8 cellular contexts compared by ENCODE assay signal in the genomic region with DNA sequence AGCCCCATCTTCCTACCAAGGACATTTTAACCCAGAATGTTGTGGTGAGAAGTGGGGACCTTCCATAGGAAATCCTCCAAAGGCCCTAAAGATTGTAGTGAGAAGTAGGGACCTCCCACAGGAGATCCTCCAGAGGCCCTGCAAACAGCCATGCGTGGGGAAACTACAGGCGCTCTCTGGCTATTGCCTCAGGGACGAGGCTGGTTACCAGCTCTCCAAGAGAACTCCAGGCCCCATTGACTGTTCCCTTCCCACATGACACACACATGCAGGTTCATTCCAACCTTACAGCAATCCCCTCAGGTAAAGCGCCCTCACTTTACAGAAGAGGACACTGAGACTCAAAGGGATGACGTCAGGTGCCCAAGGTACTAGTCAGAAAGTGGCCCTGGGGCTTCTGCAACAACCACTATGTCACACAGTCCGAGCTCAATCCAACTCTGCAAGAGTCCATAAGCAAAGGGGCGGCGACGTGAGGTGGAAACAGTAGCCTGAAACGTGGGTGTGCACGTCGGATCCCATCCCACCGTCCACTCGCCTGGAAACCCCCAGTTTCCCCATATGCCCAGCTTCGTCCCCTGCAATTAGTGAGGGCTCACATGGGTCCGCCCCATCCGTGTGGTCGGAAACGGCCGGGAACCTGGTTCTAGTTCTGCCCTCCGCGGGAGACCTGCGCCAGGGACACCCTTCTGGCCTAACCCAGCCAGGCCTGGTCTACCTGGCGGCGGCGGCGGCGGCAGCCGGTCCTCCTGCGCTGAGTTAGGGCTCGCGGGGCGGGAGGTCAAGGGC. TPM values are rescaled to one million over a fixed set of nuclear protein-coding genes. Genes with fewer than 3 reads are reported as not detected.
DNase-seq lines count a peak whose midpoint lies in the region; ATAC-seq and TF ChIP-seq lines count a peak whose summit lies in the region.
"Not testable (repeated sequence)": the region's sequence is repeated elsewhere in the genome, so short reads cannot be mapped to it uniquely, and the experiment has no call there.

No MANE protein-coding gene starts in this region.

- CTCF ChIA-PET in CD8-positive, alpha-beta memory T cell (lab: Charles Lee); OCI-LY7 (lab: Charles Lee; ENCODE audit: unreplicated experiment): not testable (repeated sequence)

- WGBS in mesodermal cell (ENCODE audit: insufficient coverage in 2 of 2), 2 experiments: 60 to 70% methylated on average over 1 to 2 of the region's 33 CpGs

- H3K27ac ChIP-seq in CD8-positive, alpha-beta memory T cell (ENCODE audit: low read depth, low read length); OCI-LY7 (ENCODE audit: low read depth, low read length, poor library complexity, severe bottlenecking); mesodermal cell (ENCODE audit: low read depth, low read length, severe bottlenecking): not testable (repeated sequence)

- not testable (repeated sequence) for H3K4me1 ChIP-seq in CD8-positive, alpha-beta memory T cell (ENCODE audit: insufficient read depth, low read length); OCI-LY7 (ENCODE audit: insufficient read depth, low read length, poor library complexity, severe bottlenecking); mesodermal cell (ENCODE audit: control insufficient read depth, insufficient read depth, low read length, poor library complexity, severe bottlenecking)

- not testable (repeated sequence) for H3K27me3 ChIP-seq in CD8-positive, alpha-beta memory T cell (ENCODE audit: insufficient read depth, low read length, poor library complexity, severe bottlenecking)

- not testable (repeated sequence) for BruUV-seq in OCI-LY7 (replicated peaks; lab: Mats Ljungman, UMichigan)

- H3K4me3 ChIP-seq in CD8-positive, alpha-beta memory T cell (ENCODE audit: low read length): not testable (repeated sequence)
- H3K4me3 ChIP-seq in OCI-LY7 (ENCODE audit: low read depth, low read length, poor library complexity, severe bottlenecking) (peak overlapping the region; percentile 59), fibroblast of villous mesenchyme (ENCODE audit: low read depth, low read length) (peak overlapping the region; percentile 44), mesodermal cell (ENCODE audit: extremely low read depth, insufficient read depth, low read length, poor library complexity, severe bottlenecking) (peak overlapping the region; percentile 30)

- not testable (repeated sequence) for H3K79me2 ChIP-seq in OCI-LY7 (ENCODE audit: insufficient read depth, low read depth, low read length)

- DNase-seq in CD8-positive, alpha-beta memory T cell; OCI-LY7 (ENCODE audit: low spot score); activated naive CD4-positive, alpha-beta T cell treated with anti-CD3 and anti-CD28 coated beads, Interleukin-2, amount 50 U/mL, for 72 hours (ENCODE audit: low spot score in 2 of 2); fibroblast of villous mesenchyme (ENCODE audit: low read depth); stimulated activated naive B cell treated with anti-CD40 and anti-IgM and Interleukin-4, amounts not matched to agents 10 μg/mL and 1 μg/mL and 100 μg/mL, for 72 hours: not testable (repeated sequence)

- not testable (repeated sequence) for H3K36me3 ChIP-seq in CD8-positive, alpha-beta memory T cell (ENCODE audit: insufficient read depth, low read length); OCI-LY7 (ENCODE audit: insufficient read depth, low read length); mesodermal cell (ENCODE audit: control insufficient read depth, insufficient read depth, low read length)

- peaks cover 8 to 19% (median 10%) of the 10 kb centered on the region in 3 donors for H3K4me1 Mint-ChIP-seq in CD8-positive, alpha-beta memory T cell
- H3K4me1 Mint-ChIP-seq in stimulated activated naive B cell treated with anti-CD40 and anti-IgM and Interleukin-4, amounts not matched to agents 10 μg/mL and 1 μg/mL and 100 μg/mL, for 72 hours: not testable (repeated sequence)

- not testable (repeated sequence) for H3K9me3 Mint-ChIP-seq in CD8-positive, alpha-beta memory T cell; activated naive CD4-positive, alpha-beta T cell treated with anti-CD3 and anti-CD28 coated beads, Interleukin-2, amount 50 U/mL, for 72 hours; stimulated activated naive B cell treated with anti-CD40 and anti-IgM and Interleukin-4, amounts not matched to agents 10 μg/mL and 1 μg/mL and 100 μg/mL, for 72 hours

- not testable (repeated sequence) for TF ChIP-seq CTCF in OCI-LY7 (conservative IDR thresholded peaks at IDR 0.05; ENCODE audit: low read length); fibroblast of villous mesenchyme (IDR thresholded peaks at IDR 0.05; ENCODE audit: insufficient read depth, low read depth, low read length)

- H3K9me2 ChIP-seq in OCI-LY7 (ENCODE audit: insufficient read depth, low read length): not testable (repeated sequence)

- peak overlapping the region; percentile 56 for H3K4me2 ChIP-seq in OCI-LY7 (ENCODE audit: low read length)

- POLR2A ChIA-PET in CD8-positive, alpha-beta memory T cell (lab: Charles Lee); OCI-LY7 (lab: Charles Lee): not testable (repeated sequence)

- peak; percentile 46 for ATAC-seq in GM21447 (IDR thresholded peaks at IDR 0.05; ENCODE audit: unreplicated experiment)
- peak; percentile 11 for ATAC-seq in HG03066 (IDR thresholded peaks at IDR 0.05; ENCODE audit: low read depth, unreplicated experiment)
- ATAC-seq in activated naive CD4-positive, alpha-beta T cell treated with anti-CD3 and anti-CD28 coated beads, Interleukin-2, amount 50 U/mL, for 72 hours: peak; percentile 45 to 47
- peak; percentile 45 to 54 for ATAC-seq in stimulated activated naive B cell treated with anti-CD40 and anti-IgM and Interleukin-4, amounts not matched to agents 10 μg/mL and 1 μg/mL and 100 μg/mL, for 72 hours (replicated peaks)

- peak overlapping the region in 3 of 8 donors; percentile 39 to 82 (median 64) for H3K27ac Mint-ChIP-seq in CD8-positive, alpha-beta memory T cell
- not testable (repeated sequence) for H3K27ac Mint-ChIP-seq in activated naive CD4-positive, alpha-beta T cell treated with anti-CD3 and anti-CD28 coated beads, Interleukin-2, amount 50 U/mL, for 72 hours; stimulated activated naive B cell treated with anti-CD40 and anti-IgM and Interleukin-4, amounts not matched to agents 10 μg/mL and 1 μg/mL and 100 μg/mL, for 72 hours

- not testable (repeated sequence) for H3K36me3 Mint-ChIP-seq in CD8-positive, alpha-beta memory T cell; activated naive CD4-positive, alpha-beta T cell treated with anti-CD3 and anti-CD28 coated beads, Interleukin-2, amount 50 U/mL, for 72 hours; stimulated activated naive B cell treated with anti-CD40 and anti-IgM and Interleukin-4, amounts not matched to agents 10 μg/mL and 1 μg/mL and 100 μg/mL, for 72 hours

- H2AFZ ChIP-seq in OCI-LY7 (ENCODE audit: low read length): not testable (repeated sequence)

- not testable (repeated sequence) for H4K20me1 ChIP-seq in OCI-LY7 (ENCODE audit: insufficient read depth, low read length)

- intact Hi-C loops in OCI-LY7 (cut with micrococcal nuclease; ENCODE audit: unreplicated experiment): not testable (repeated sequence)

- peak overlapping the region in 6 of 7 donors; percentile 50 to 79 (median 60) for H3K4me3 Mint-ChIP-seq in CD8-positive, alpha-beta memory T cell
- peak overlapping the region; percentile 11 to 25 for H3K4me3 Mint-ChIP-seq in stimulated activated naive B cell treated with anti-CD40 and anti-IgM and Interleukin-4, amounts not matched to agents 10 μg/mL and 1 μg/mL and 100 μg/mL, for 72 hours

- not testable (repeated sequence) for H3K9me3 ChIP-seq in CD8-positive, alpha-beta memory T cell (ENCODE audit: low read length); OCI-LY7 (ENCODE audit: low read length); mesodermal cell (ENCODE audit: control insufficient read depth, low read length)

- H3K27me3 Mint-ChIP-seq in CD8-positive, alpha-beta memory T cell; stimulated activated naive B cell treated with anti-CD40 and anti-IgM and Interleukin-4, amounts not matched to agents 10 μg/mL and 1 μg/mL and 100 μg/mL, for 72 hours: not testable (repeated sequence)

RNA-seq across cellular contexts. Expression of a gene that starts 0.5 kb away (rescaled TPM):
- 10 to 100 TPM; 20.9 to 21.5 TPM for total RNA-seq in CD8-positive, alpha-beta memory T cell
- 18.5 TPM for polyA plus RNA-seq in CD8-positive, alpha-beta memory T cell
- total RNA-seq in OCI-LY7 (2014; rRNA removed; shearing (Covaris generic)): 23.4 and 29.2 TPM in 2 replicates
- total RNA-seq in OCI-LY7 (2022) (39.1 and 44.3 TPM in 2 replicates), fibroblast of villous mesenchyme (3.0 and 4.5 TPM in 2 replicates)
- total RNA-seq in activated naive CD4-positive, alpha-beta T cell treated with anti-CD3 and anti-CD28 coated beads, Interleukin-2, amount 50 U/mL, for 72 hours: 10 to 100 TPM; 14.7 to 21.6 TPM
- 21.9 TPM for polyA plus RNA-seq in mesodermal cell (2013, experiment 1 of 2)
- 19.7 TPM for polyA plus RNA-seq in mesodermal cell (2013, experiment 2 of 2)

RNA-seq across cellular contexts. Expression of a gene that starts 18.8 kb away (rescaled TPM):
- 10 to 100 TPM; 18.8 to 20.4 TPM for total RNA-seq in CD8-positive, alpha-beta memory T cell
- 11.2 TPM for polyA plus RNA-seq in CD8-positive, alpha-beta memory T cell
- 63.7 and 76.2 TPM in 2 replicates for total RNA-seq in OCI-LY7 (2014; rRNA removed; shearing (Covaris generic))
- total RNA-seq in OCI-LY7 (2022) (60.5 and 65.5 TPM in 2 replicates), fibroblast of villous mesenchyme (27.7 and 28.9 TPM in 2 replicates)
- total RNA-seq in activated naive CD4-positive, alpha-beta T cell treated with anti-CD3 and anti-CD28 coated beads, Interleukin-2, amount 50 U/mL, for 72 hours: 10 to 100 TPM; 32.0 to 46.2 TPM
- 8.9 TPM for polyA plus RNA-seq in mesodermal cell (2013, experiment 1 of 2)
- 12.9 TPM for polyA plus RNA-seq in mesodermal cell (2013, experiment 2 of 2)
